In the genomic region with DNA sequence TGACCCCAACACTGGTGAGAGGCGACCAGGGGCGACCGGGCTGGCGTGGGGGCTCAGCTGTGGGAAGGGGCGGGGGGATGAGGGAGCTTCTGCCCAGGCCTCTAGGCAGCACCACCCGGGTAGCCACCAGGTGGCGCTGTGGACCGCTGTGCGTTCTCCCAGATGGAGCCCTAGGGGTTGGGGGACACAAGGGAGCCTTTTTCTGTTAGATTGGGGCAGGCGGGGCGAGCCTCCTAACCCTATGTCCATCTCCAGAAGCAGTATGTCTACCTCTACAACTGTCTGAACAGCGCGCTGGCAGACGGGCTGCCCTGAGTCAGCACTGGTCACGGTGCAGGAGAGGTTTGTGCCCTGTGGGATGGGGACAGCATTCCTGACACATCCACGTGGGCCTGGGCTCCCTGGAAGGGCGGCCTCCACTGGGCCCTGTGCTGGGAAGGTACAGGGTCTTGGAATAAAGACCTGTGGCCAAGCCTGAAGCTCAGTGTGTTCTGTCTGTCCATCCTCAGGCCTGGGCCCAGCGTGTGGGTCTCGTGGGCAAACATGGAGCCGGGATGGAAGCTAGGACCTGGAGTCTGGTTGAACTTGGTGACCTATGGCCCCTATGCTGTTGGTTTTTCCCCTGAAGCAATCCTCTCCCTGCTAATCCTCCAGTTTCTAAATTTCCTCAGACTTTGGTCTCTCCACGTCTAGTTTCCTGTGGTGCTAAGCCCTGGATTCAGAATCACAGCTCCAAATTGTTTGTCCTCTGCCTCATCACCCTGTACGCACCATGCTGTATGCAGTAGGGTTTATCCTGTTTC, we compare ENCODE assay signal across 8 cellular contexts. TPM values are rescaled to one million over a fixed set of nuclear protein-coding genes. Genes with fewer than 3 reads are reported as not detected.
DNase-seq lines count a peak whose midpoint lies in the region; ATAC-seq and TF ChIP-seq lines count a peak whose summit lies in the region.

No MANE protein-coding gene starts in this region.

- H3K36me3 ChIP-seq in CD4-positive, alpha-beta memory T cell (ENCODE audit: insufficient read depth, low read length): no peaks in the 10 kb centered on the region
- no peaks in the 10 kb centered on the region for H3K36me3 ChIP-seq in Peyer's patch
- H3K36me3 ChIP-seq in transverse colon: no peaks in the 10 kb centered on the region

- intact Hi-C loops in CD4-positive, alpha-beta memory T cell (cut with micrococcal nuclease): loop anchor here (1.0 to 10.0 kb wide), 3 partner anchors 496 to 1224 kb away; no protein-coding TSS in a partner anchor
- intact Hi-C loops in activated T-helper 2 cell treated with anti-CD3 and anti-CD28 coated beads, Interferon-gamma antibody, Interleukin-2, Interleukin-4, amounts not matched to agents 10 μg/mL and 5 μg/mL and 100 μg/mL, durations not matched to agents 14 hours and 24 hours and 36 hours (cut with micrococcal nuclease): loop anchor here (5.0 to 10.0 kb wide), 2 partner anchors 494 to 656 kb away; no protein-coding TSS in a partner anchor
- intact Hi-C loops in transverse colon (cut with DNase I; ENCODE audit: low total_unique reads): loop anchor here (10.0 kb wide), 1 partner anchor 156 kb away; the partner anchor contains the start of gene IARS1

- H3K27me3 Mint-ChIP-seq in CD4-positive, alpha-beta memory T cell: peaks cover 21 to 37% of the 10 kb centered on the region in 2 donors
- H3K27me3 Mint-ChIP-seq in activated T-helper 2 cell treated with anti-CD3 and anti-CD28 coated beads, Interferon-gamma antibody, Interleukin-2, Interleukin-4, amounts not matched to agents 10 μg/mL and 5 μg/mL and 100 μg/mL, durations not matched to agents 14 hours and 24 hours and 36 hours (ENCODE audit: low read depth): peaks cover 32% of the 10 kb centered on the region
- H3K27me3 Mint-ChIP-seq in osteocyte (ENCODE audit: unreplicated experiment): no peaks in the 10 kb centered on the region

- H3K9me3 Mint-ChIP-seq in CD4-positive, alpha-beta memory T cell: no peaks in the 10 kb centered on the region
- H3K9me3 Mint-ChIP-seq in activated T-helper 2 cell treated with anti-CD3 and anti-CD28 coated beads, Interferon-gamma antibody, Interleukin-2, Interleukin-4, amounts not matched to agents 10 μg/mL and 5 μg/mL and 100 μg/mL, durations not matched to agents 14 hours and 24 hours and 36 hours: no peaks in the 10 kb centered on the region
- H3K9me3 Mint-ChIP-seq in osteocyte (ENCODE audit: unreplicated experiment): no peaks in the 10 kb centered on the region

- no peak overlapping the region for H3K4me3 Mint-ChIP-seq in CD4-positive, alpha-beta memory T cell
- no peak overlapping the region for H3K4me3 Mint-ChIP-seq in activated T-helper 2 cell treated with anti-CD3 and anti-CD28 coated beads, Interferon-gamma antibody, Interleukin-2, Interleukin-4, amounts not matched to agents 10 μg/mL and 5 μg/mL and 100 μg/mL, durations not matched to agents 14 hours and 24 hours and 36 hours (ENCODE audit: low read depth)
- no peak overlapping the region for H3K4me3 Mint-ChIP-seq in osteocyte (ENCODE audit: unreplicated experiment)

- ATAC-seq in HG02840 (IDR thresholded peaks at IDR 0.05; ENCODE audit: low FRiP score, unreplicated experiment): no peak

- peaks cover 17% of the 10 kb centered on the region for H3K4me1 ChIP-seq in CD4-positive, alpha-beta memory T cell (ENCODE audit: insufficient read depth, low read length)
- H3K4me1 ChIP-seq in Peyer's patch (peaks cover 0 to 26% (median 7%) of the 10 kb centered on the region in 4 donors), transverse colon (peaks cover 0 to 22% (median 11%) of the 10 kb centered on the region in 4 donors)

- CTCF ChIA-PET in CD4-positive, alpha-beta memory T cell (lab: Charles Lee; ENCODE audit: partially characterized antibody): interaction anchor here (0.5 to 4.8 kb wide), 26 partner anchors 11 to 653 kb away, joined by 3 to 58 read pairs (median 5); partner anchors contain the start of genes BICD2 and OGN
- CTCF ChIA-PET in HEK293T (lab: Yijun Ruan, JAX): interaction anchor here (0.6 to 2.4 kb wide), 12 partner anchors 9 to 652 kb away, joined by 3 to 12 read pairs (median 3); no protein-coding TSS in a partner anchor

- peaks cover 6% of the 10 kb centered on the region for H3K27me3 ChIP-seq in CD4-positive, alpha-beta memory T cell (ENCODE audit: insufficient read depth, low read length)
- peaks cover 0 to 8% of the 10 kb centered on the region in 2 donors for H3K27me3 ChIP-seq in Peyer's patch
- H3K27me3 ChIP-seq in transverse colon: peaks cover 25% of the 10 kb centered on the region

- TF ChIP-seq EP300 in transverse colon (IDR thresholded peaks at IDR 0.05; ENCODE audit: low read depth): no peak

- 59 to 100% methylated on average over 1 to 9 of the region's 22 CpGs for WGBS in transverse colon (ENCODE audit: low coverage in 1 of 2), 2 donors

- TF ChIP-seq POLR2A in Peyer's patch (IDR thresholded peaks at IDR 0.05) (no peak), transverse colon (IDR thresholded peaks at IDR 0.05) (no peak)

- H3K4me3 ChIP-seq in CD4-positive, alpha-beta memory T cell (ENCODE audit: low read length in 2 of 2): no peak overlapping the region
- H3K4me3 ChIP-seq in Peyer's patch (no peak overlapping the region), transverse colon (no peak overlapping the region)

- no peaks in the 10 kb centered on the region for H3K9me3 ChIP-seq in CD4-positive, alpha-beta memory T cell (ENCODE audit: control insufficient read depth in 1 of 2, low read length in 2 of 2)
- no peaks in the 10 kb centered on the region for H3K9me3 ChIP-seq in Peyer's patch
- no peaks in the 10 kb centered on the region for H3K9me3 ChIP-seq in transverse colon

- no peak overlapping the region for H3K27ac Mint-ChIP-seq in CD4-positive, alpha-beta memory T cell
- H3K27ac Mint-ChIP-seq in activated T-helper 2 cell treated with anti-CD3 and anti-CD28 coated beads, Interferon-gamma antibody, Interleukin-2, Interleukin-4, amounts not matched to agents 10 μg/mL and 5 μg/mL and 100 μg/mL, durations not matched to agents 14 hours and 24 hours and 36 hours: no peak overlapping the region
- H3K27ac Mint-ChIP-seq in osteocyte (ENCODE audit: unreplicated experiment): peak overlapping the region; percentile 54

- no peak overlapping the region for H3K27ac ChIP-seq in CD4-positive, alpha-beta memory T cell (ENCODE audit: low read depth, low read length)
- H3K27ac ChIP-seq in Peyer's patch (no peak overlapping the region), transverse colon (no peak overlapping the region)

- POLR2A ChIA-PET in CD4-positive, alpha-beta memory T cell (lab: Charles Lee; ENCODE audit: partially characterized antibody): interaction anchor here (1.1 kb wide), 1 partner anchor 652 kb away, joined by 3 read pairs; no protein-coding TSS in a partner anchor
- POLR2A ChIA-PET in HEK293T (lab: Yijun Ruan, JAX): no interaction called here

- no peaks in the 10 kb centered on the region for H3K36me3 Mint-ChIP-seq in CD4-positive, alpha-beta memory T cell
- H3K36me3 Mint-ChIP-seq in activated T-helper 2 cell treated with anti-CD3 and anti-CD28 coated beads, Interferon-gamma antibody, Interleukin-2, Interleukin-4, amounts not matched to agents 10 μg/mL and 5 μg/mL and 100 μg/mL, durations not matched to agents 14 hours and 24 hours and 36 hours (ENCODE audit: low read depth): no peaks in the 10 kb centered on the region
- peaks cover 2% of the 10 kb centered on the region for H3K36me3 Mint-ChIP-seq in osteocyte (ENCODE audit: unreplicated experiment)

- DNase-seq in CD4-positive, alpha-beta memory T cell: peak; percentile 60 to 67 (median 62)
- peak; percentile 67 for DNase-seq in HEK293T (ENCODE audit: extremely low spot score)
- DNase-seq in Peyer's patch: peak; percentile 57 to 82 (median 80)
- DNase-seq in activated T-helper 2 cell treated with anti-CD3 and anti-CD28 coated beads, Interferon-gamma antibody, Interleukin-2, Interleukin-4, amounts not matched to agents 10 μg/mL and 5 μg/mL and 100 μg/mL, durations not matched to agents 14 hours and 24 hours and 36 hours (ENCODE audit: low spot score): peak; percentile 63
- peak; percentile 34 for DNase-seq in fibroblast of the conjunctiva (ENCODE audit: low read depth)
- peak; percentile 93 for DNase-seq in osteocyte (ENCODE audit: extremely low spot score, unreplicated experiment)
- peak; percentile 64 for DNase-seq in transverse colon

- in situ Hi-C loops in transverse colon (cut with MboI; ENCODE audit: low pct_ligation_motif_present in 1 of 4, low pct_unique_long_range_greater_than_20kb in 1 of 4, low sequenced_read_pairs in 3 of 4): loop anchor here (10.0 to 25.0 kb wide), 5 partner anchors 99 to 649 kb away; no protein-coding TSS in a partner anchor

- TF ChIP-seq CTCF in Peyer's patch (IDR thresholded peaks at IDR 0.05) (peak; percentile 22 to 88 (median 58)), osteocyte (IDR thresholded peaks at IDR 0.05) (peak; percentile 96), transverse colon (IDR thresholded peaks at IDR 0.05) (peak; percentile 63 to 94 (median 91))

- peaks cover 8 to 23% (median 15%) of the 10 kb centered on the region in 4 donors for H3K4me1 Mint-ChIP-seq in CD4-positive, alpha-beta memory T cell
- H3K4me1 Mint-ChIP-seq in activated T-helper 2 cell treated with anti-CD3 and anti-CD28 coated beads, Interferon-gamma antibody, Interleukin-2, Interleukin-4, amounts not matched to agents 10 μg/mL and 5 μg/mL and 100 μg/mL, durations not matched to agents 14 hours and 24 hours and 36 hours (ENCODE audit: low read depth): peaks cover 12% of the 10 kb centered on the region
- peaks cover 44% of the 10 kb centered on the region for H3K4me1 Mint-ChIP-seq in osteocyte (ENCODE audit: unreplicated experiment)

TF ChIP-seq in HEK293T, 16 proteins besides CTCF, POLR2A, EP300 and RAD21:
- TF ChIP-seq ARNT (IDR thresholded peaks at IDR 0.05) (no peak), TARDBP (IDR thresholded peaks at IDR 0.05) (no peak), ZNF384 (IDR thresholded peaks at IDR 0.05) (no peak), LEF1 (IDR thresholded peaks at IDR 0.05; ENCODE audit: borderline replicate concordance) (no peak), L3MBTL2 (conservative IDR thresholded peaks at IDR 0.05) (no peak), FOXM1 (IDR thresholded peaks at IDR 0.05; ENCODE audit: borderline replicate concordance) (no peak), CTBP1 (IDR thresholded peaks at IDR 0.05; ENCODE audit: borderline replicate concordance) (no peak), HDGF (IDR thresholded peaks at IDR 0.05; ENCODE audit: borderline replicate concordance) (no peak), ELF4 (IDR thresholded peaks at IDR 0.05) (no peak), SUZ12 (IDR thresholded peaks at IDR 0.05) (no peak), SP1 (IDR thresholded peaks at IDR 0.05) (no peak)

RNA-seq across cellular contexts. Expression of gene SPTLC1, which starts 23.1 kb away (rescaled TPM):
- total RNA-seq in CD4-positive, alpha-beta memory T cell: 10 to 100 TPM; 56.8 to 57.9 TPM
- 10 to 100 TPM; 45.6 to 56.8 TPM for polyA plus RNA-seq in CD4-positive, alpha-beta memory T cell
- total RNA-seq in Peyer's patch: 10 to 100 TPM; 53.6 to 94.6 (median 68.1) TPM
- total RNA-seq in activated T-helper 2 cell treated with anti-CD3 and anti-CD28 coated beads, Interferon-gamma antibody, Interleukin-2, Interleukin-4, amounts not matched to agents 10 μg/mL and 5 μg/mL and 100 μg/mL, durations not matched to agents 14 hours and 24 hours and 36 hours: 63.2 and 64.0 TPM in 2 replicates
- total RNA-seq in osteocyte: 90.7 and 93.9 TPM in 2 replicates
- total RNA-seq in transverse colon: 100 to 1,000 TPM in 3 of 4 donors, 10 to 100 TPM in 1; 36.7 to 160 (median 112) TPM

Comparison
In these comparisons a context has a peak if more than half of its experiments do, and no peak if none do; other contexts are left out.
1. DNase-seq: peak in every context shown above with its lines; median percentile 93 in osteocyte; 80 in Peyer's patch; 67 in HEK293T; 64 in transverse colon; 63 in activated T-helper 2 cell treated with anti-CD3 and anti-CD28 coated beads, Interferon-gamma antibody, Interleukin-2, Interleukin-4, amounts not matched to agents 10 μg/mL and 5 μg/mL and 100 μg/mL, durations not matched to agents 14 hours and 24 hours and 36 hours; 62 in CD4-positive, alpha-beta memory T cell; 34 in fibroblast of the conjunctiva.